ENCODE assay signal across 17 cellular contexts in genomic region chr4:111985386-111985890, GRCh38.
A peak's percentile ranks its signal among the peaks of the same experiment; 100 is the strongest.
DNase-seq lines count a peak whose midpoint lies in the region; FAIRE-seq and TF ChIP-seq lines count a peak whose summit lies in the region.
"Had no signal": no experiment of that assay in that cellular context is flagged by ENCODE, and none has a peak within 500 bp of the region (broad histone marks: within the 10 kb centered on the region; RNA-seq: fewer than 3 reads in every experiment).

No MANE protein-coding gene starts in this region.

- H3F3A ChIP-seq in Loucy (ENCODE audit: low read depth): peaks cover 3% of the 10 kb centered on the region; the same call in 1 of the 2 replicates

- H3K4me2 ChIP-seq in Loucy (ENCODE audit: low read depth, low read length, poor library complexity, severe bottlenecking): peak overlapping the region; percentile 70
- H3K4me2 ChIP-seq: BLaER1 treated with 17β-estradiol and CSF1 and Interleukin-3, amounts not matched to agents 10 nM and 100 nM had no signal

- no peaks in the 10 kb centered on the region for H3K79me2 ChIP-seq in Loucy (ENCODE audit: insufficient read depth, low read length)

- H3K27me3 Mint-ChIP-seq in nephron progenitor cell (ENCODE audit: low read depth, poor library complexity): no peaks in the 10 kb centered on the region
- H3K27me3 Mint-ChIP-seq: IgD-negative memory B cell had no signal

- H3K27ac ChIP-seq in coronary artery: no peak overlapping the region
- H3K27ac ChIP-seq: BLaER1 treated with 17β-estradiol and CSF1 and Interleukin-3, amounts not matched to agents 10 nM and 100 nM had no signal

- no peaks in the 10 kb centered on the region for H3K9me3 Mint-ChIP-seq in nephron progenitor cell
- H3K9me3 Mint-ChIP-seq: CD4-positive, CD25-positive, alpha-beta regulatory T cell; IgD-negative memory B cell had no signal

- peak overlapping the region; percentile 25 for H3K4me3 ChIP-seq in Loucy (ENCODE audit: low read length, poor library complexity, severe bottlenecking)
- H3K4me3 ChIP-seq in coronary artery: no peak overlapping the region
- H3K4me3 ChIP-seq: BLaER1 treated with 17β-estradiol and CSF1 and Interleukin-3, amounts not matched to agents 10 nM and 100 nM; GM12878 had no signal

- no peaks in the 10 kb centered on the region for H3K9me3 ChIP-seq in Loucy (ENCODE audit: insufficient read depth, low read depth, low read length)
- H3K9me3 ChIP-seq: BLaER1 treated with 17β-estradiol and CSF1 and Interleukin-3, amounts not matched to agents 10 nM and 100 nM had no signal

- H3K4me3 Mint-ChIP-seq in nephron progenitor cell: no peak overlapping the region
- H3K4me3 Mint-ChIP-seq: CD4-positive, CD25-positive, alpha-beta regulatory T cell; IgD-negative memory B cell had no signal

- no peaks in the 10 kb centered on the region for H4K20me1 ChIP-seq in Loucy (ENCODE audit: insufficient read depth, low read length, poor library complexity, severe bottlenecking)
- H4K20me1 ChIP-seq: BLaER1 treated with 17β-estradiol and CSF1 and Interleukin-3, amounts not matched to agents 10 nM and 100 nM had no signal

- no peaks in the 10 kb centered on the region for H3K36me3 Mint-ChIP-seq in nephron progenitor cell (ENCODE audit: low read depth)
- H3K36me3 Mint-ChIP-seq: CD4-positive, CD25-positive, alpha-beta regulatory T cell; IgD-negative memory B cell had no signal

- FAIRE-seq in GM19239 (lab: Jason Lieb, UNC): peak; percentile 55
- FAIRE-seq: GM12878, GM18507 had no signal

- H3K36me3 ChIP-seq in Loucy (ENCODE audit: insufficient read depth, low read length): no peaks in the 10 kb centered on the region
- H3K36me3 ChIP-seq: BLaER1 treated with 17β-estradiol and CSF1 and Interleukin-3, amounts not matched to agents 10 nM and 100 nM had no signal

- H3K27me3 ChIP-seq in Loucy (ENCODE audit: insufficient read depth, low read length, poor library complexity, severe bottlenecking): no peaks in the 10 kb centered on the region
- H3K27me3 ChIP-seq: BLaER1 treated with 17β-estradiol and CSF1 and Interleukin-3, amounts not matched to agents 10 nM and 100 nM had no signal

- H3K9ac ChIP-seq in Loucy (ENCODE audit: low read depth, low read length, poor library complexity, severe bottlenecking): peak overlapping the region; percentile 2
- H3K9ac ChIP-seq: BLaER1 treated with 17β-estradiol and CSF1 and Interleukin-3, amounts not matched to agents 10 nM and 100 nM had no signal

- TF ChIP-seq CTCF in Loucy (conservative IDR thresholded peaks at IDR 0.05; ENCODE audit: low read length) (no peak), nephron progenitor cell (IDR thresholded peaks at IDR 0.05) (no peak), coronary artery (IDR thresholded peaks at IDR 0.05) (no peak)

- H3K9me2 ChIP-seq in Loucy (replicated peaks; ENCODE audit: low read depth, low read length): no peaks in the 10 kb centered on the region

- H3K4me1 ChIP-seq in Loucy (ENCODE audit: insufficient read depth, low read length, poor library complexity, severe bottlenecking): peaks cover 56% of the 10 kb centered on the region

- DNase-seq in GM19239 (ENCODE audit: insufficient read length, low spot score) (no peak), left kidney (ENCODE audit: low read depth, low spot score) (peak; percentile 15), nephron progenitor cell (no peak), coronary artery (ENCODE audit: low spot score) (no peak), NCI-H2029 (lab: John Stamatoyannopoulos, UW) (no peak), nucleus accumbens (lab: John Stamatoyannopoulos, UW) (no peak)
- DNase-seq in stimulated activated CD4-positive, alpha-beta T cell treated with anti-CD3 and anti-CD28 coated beads, Interleukin-12 subunit alpha, Interleukin-12 subunit beta, amount 100 ng/mL, for 4 hours: no peak
- DNase-seq: ACHN; CD4-positive, CD25-positive, alpha-beta regulatory T cell; DMS 273 treated with DMSO at 0.1 percent for 48 hours; DMS79; GOT3 had no signal

- H3K27ac Mint-ChIP-seq in nephron progenitor cell: peak overlapping the region; percentile 76
- H3K27ac Mint-ChIP-seq: CD4-positive, CD25-positive, alpha-beta regulatory T cell; IgD-negative memory B cell had no signal

- peaks cover 36% of the 10 kb centered on the region for H3K4me1 Mint-ChIP-seq in nephron progenitor cell
- H3K4me1 Mint-ChIP-seq: CD4-positive, CD25-positive, alpha-beta regulatory T cell; IgD-negative memory B cell had no signal

- 0 out of 2 replicates have a peak overlapping the region, but pooled peaks have one; percentile 29 for H2AFZ ChIP-seq in Loucy (ENCODE audit: low read length)
